ENCODE assay signal across 26 cellular contexts in the genomic region with DNA sequence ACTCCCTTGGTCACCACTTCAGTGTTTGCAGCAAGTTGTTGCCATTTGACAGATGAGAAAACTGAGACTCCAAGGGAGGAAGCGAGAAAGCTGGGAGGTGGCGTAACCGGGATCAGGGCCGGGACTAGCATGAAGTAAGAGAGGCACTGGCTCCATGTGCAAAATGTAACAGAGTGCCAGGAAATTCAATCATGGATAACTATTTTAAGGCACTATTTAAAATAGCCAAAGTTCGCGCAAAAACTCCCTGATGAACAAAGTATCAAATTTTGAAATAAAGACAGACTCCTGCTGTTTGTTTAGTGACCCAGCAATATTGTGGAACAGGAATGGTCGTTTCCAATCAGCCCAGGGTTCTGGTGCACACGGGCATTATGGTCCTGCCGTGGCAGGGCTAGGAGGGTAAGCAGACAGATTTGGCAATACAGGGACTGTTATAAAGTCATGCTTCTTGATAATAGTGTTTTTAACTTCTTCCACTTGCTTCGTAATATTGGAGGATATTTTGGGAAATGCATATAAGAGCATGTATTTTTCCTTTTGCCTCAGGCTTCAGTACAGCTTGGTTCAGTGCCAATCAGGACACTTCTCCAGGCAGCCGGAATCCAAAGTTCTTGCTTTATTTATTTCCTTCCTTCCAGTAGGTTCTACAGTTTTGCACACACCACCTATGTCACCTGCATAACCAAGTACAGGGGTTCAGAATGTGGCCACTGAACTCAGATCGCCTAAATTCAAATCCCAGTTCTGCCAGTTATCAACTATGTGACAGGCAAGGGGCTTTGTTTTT.
DNase-seq lines count a peak whose midpoint lies in the region; ATAC-seq, FAIRE-seq and TF ChIP-seq lines count a peak whose summit lies in the region.
"Had no signal": no experiment of that assay in that cellular context is flagged by ENCODE, and none has a peak within 500 bp of the region (broad histone marks: within the 10 kb centered on the region; RNA-seq: fewer than 3 reads in every experiment).

No MANE protein-coding gene starts in this region.

- H3K4me3 Mint-ChIP-seq in CD4-positive, alpha-beta T cell: no peak overlapping the region
- H3K4me3 Mint-ChIP-seq: CD4-positive, CD25-positive, alpha-beta regulatory T cell had no signal

- CTCF ChIA-PET in CD4-positive, alpha-beta T cell (lab: Charles Lee): no interaction called here

- H3K9me3 ChIP-seq in SJCRH30 (replicated peaks) (peaks cover 9% of the 10 kb centered on the region), ascending aorta (no peaks in the 10 kb centered on the region), psoas muscle (no peaks in the 10 kb centered on the region)
- H3K9me3 ChIP-seq in CD4-positive, alpha-beta T cell (ENCODE audit: control insufficient read depth, low read length): no peaks in the 10 kb centered on the region

- no peaks in the 10 kb centered on the region for H3K36me3 Mint-ChIP-seq in CD4-positive, alpha-beta T cell (ENCODE audit: low read depth)
- H3K36me3 Mint-ChIP-seq: CD4-positive, CD25-positive, alpha-beta regulatory T cell had no signal

- H3K27ac Mint-ChIP-seq in CD4-positive, alpha-beta T cell: no peak overlapping the region
- H3K27ac Mint-ChIP-seq: CD4-positive, CD25-positive, alpha-beta regulatory T cell had no signal

- WGBS in psoas muscle, 3 donors: 57 to 70% (median 69%) methylated on average over 12 of the region's 12 CpGs

- H3K36me3 ChIP-seq in SJCRH30 (peaks cover 22% of the 10 kb centered on the region), ascending aorta (no peaks in the 10 kb centered on the region), psoas muscle (ENCODE audit: insufficient read depth in 1 of 2, low read depth in 1 of 2) (no peaks in the 10 kb centered on the region)
- H3K36me3 ChIP-seq: BLaER1 had no signal

- no peak for FAIRE-seq in RCC 7860 (lab: Jason Lieb, UNC)
- FAIRE-seq: A204.1, D721Med, GM18507, K562 had no signal

- peaks cover 24% of the 10 kb centered on the region for H3K27me3 Mint-ChIP-seq in CD4-positive, alpha-beta T cell
- H3K27me3 Mint-ChIP-seq: CD4-positive, CD25-positive, alpha-beta regulatory T cell had no signal

- ATAC-seq in left lobe of liver (peak; percentile 44), psoas muscle (peak in 1 of 4 donors; percentile 33), GM21390 (IDR thresholded peaks at IDR 0.05; ENCODE audit: unreplicated experiment) (no peak)
- ATAC-seq in CD4-positive, alpha-beta T cell (ENCODE audit: poor library complexity): no peak
- ATAC-seq in activated CD4-positive, CD25-positive, alpha-beta regulatory T cell treated with anti-CD3 and anti-CD28 coated beads, Interleukin-2, amount 50 U/mL, for 24 hours: no peak
- ATAC-seq: K562 had no signal

- no peaks in the 10 kb centered on the region for H3K9me3 Mint-ChIP-seq in CD4-positive, alpha-beta T cell

- no peaks in the 10 kb centered on the region for H3K4me1 Mint-ChIP-seq in CD4-positive, alpha-beta T cell (ENCODE audit: low read depth)

- H3K4me3 ChIP-seq in SJCRH30 (no peak overlapping the region), ascending aorta (no peak overlapping the region), psoas muscle (no peak overlapping the region)
- H3K4me3 ChIP-seq: BLaER1, GM23248, K562, SK-N-MC had no signal

- no peak for TF ChIP-seq CTCF in ascending aorta (IDR thresholded peaks at IDR 0.05)
- TF ChIP-seq CTCF in psoas muscle (IDR thresholded peaks at IDR 0.05): no peak
- no peak for TF ChIP-seq CTCF in CD4-positive, alpha-beta T cell (IDR thresholded peaks at IDR 0.05)

- no peaks in the 10 kb centered on the region for H3K27me3 ChIP-seq in SJCRH30
- no peaks in the 10 kb centered on the region for H3K27me3 ChIP-seq in ascending aorta
- H3K27me3 ChIP-seq in psoas muscle (ENCODE audit: insufficient read depth in 3 of 3, low read length in 2 of 3): no peaks in the 10 kb centered on the region
- peaks cover 9% of the 10 kb centered on the region for H3K27me3 ChIP-seq in CD4-positive, alpha-beta T cell (ENCODE audit: control insufficient read depth, insufficient read depth, low read length)
- H3K27me3 ChIP-seq: BLaER1 had no signal

- H3K27ac ChIP-seq in SJCRH30: peak overlapping the region; percentile 86
- H3K27ac ChIP-seq in ascending aorta: peak overlapping the region; percentile 48 to 61
- no peak overlapping the region for H3K27ac ChIP-seq in psoas muscle
- H3K27ac ChIP-seq in CD4-positive, alpha-beta T cell (ENCODE audit: low read depth, low read length): no peak overlapping the region
- H3K27ac ChIP-seq: BLaER1, GM23248, SK-N-MC had no signal

- H3K4me1 ChIP-seq in SJCRH30 (peaks cover 24% of the 10 kb centered on the region), ascending aorta (peaks cover 4% of the 10 kb centered on the region in 2 donors), psoas muscle (no peaks in the 10 kb centered on the region)

- POLR2A ChIA-PET in CD4-positive, alpha-beta T cell (lab: Charles Lee): no interaction called here

- intact Hi-C loops in ascending aorta (cut with DNase I) (loop anchor here (10.0 kb wide), 1 partner anchor 141 kb away; the partner anchor contains the start of gene EYA2), psoas muscle (cut with DNase I) (no loop called here)
- intact Hi-C loops in CD4-positive, alpha-beta T cell (cut with DNase I, micrococcal nuclease): no loop called here

- DNase-seq in SJCRH30: no peak
- peak in 1 of 2 donors; percentile 69 for DNase-seq in ascending aorta (ENCODE audit: low spot score in 2 of 2)
- DNase-seq in left lobe of liver (ENCODE audit: low spot score): peak; percentile 70
- peak; percentile 41 to 61 for DNase-seq in psoas muscle
- no peak for DNase-seq in RCC 7860 (ENCODE audit: low spot score)
- no peak for DNase-seq in CD4-positive, alpha-beta T cell
- DNase-seq: CD4-positive, CD25-positive, alpha-beta regulatory T cell; GM23248; H7; Kasumi-1; NCI-H1092 treated with DMSO at 0.1 percent for 48 hours; NCI-H1436; NCI-H187 treated with DMSO at 0.1 percent for 48 hours; NCI-H2107; NCI-H446; NCI-H524 treated with DMSO at 0.1 percent for 48 hours; NCI-H774; SHP77 had no signal

Comparison
In these comparisons a context has a peak if more than half of its experiments do, and no peak if none do; other contexts are left out.
1. DNase-seq: peak in left lobe of liver (single experiment) and psoas muscle (2 of 2); none in SJCRH30 (0 of 2), RCC 7860 (single experiment) and CD4-positive, alpha-beta T cell (0 of 10).
2. H3K27ac ChIP-seq: peak in SJCRH30 (single experiment) and ascending aorta (2 of 2); none in psoas muscle (single experiment) and CD4-positive, alpha-beta T cell (single experiment).